In the genomic region with DNA sequence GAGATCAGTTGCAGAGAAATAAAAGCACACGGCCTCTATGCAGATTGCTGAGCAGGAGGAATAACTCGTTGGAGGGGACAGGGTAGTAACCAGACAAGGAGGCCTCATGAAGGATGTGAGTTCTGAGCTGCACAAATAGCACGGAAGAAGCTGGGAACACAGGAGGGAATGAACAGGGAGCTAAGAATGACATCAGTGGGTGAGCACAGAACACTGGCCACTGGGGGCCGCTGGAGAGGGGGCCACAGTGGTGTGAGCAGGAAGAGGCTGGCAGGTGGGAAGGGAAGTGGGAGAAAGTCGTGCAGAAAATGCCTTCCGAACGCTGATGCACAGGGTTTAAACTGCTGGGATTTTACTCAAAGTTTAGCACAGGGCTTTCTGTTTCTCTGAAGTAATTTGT, we compare ENCODE assay signal across 1 cellular context.
TF ChIP-seq lines count a peak whose summit lies in the region.

No MANE protein-coding gene starts in this region.

TF ChIP-seq in WTC11, 78 proteins besides CTCF, POLR2A, EP300 and RAD21 (continued from another document):
- TF ChIP-seq SMAD3 (CRISPR knock-in tag; IDR thresholded peaks at IDR 0.05; ENCODE audit: borderline replicate concordance): no peak
- TF ChIP-seq, protein P1, sequence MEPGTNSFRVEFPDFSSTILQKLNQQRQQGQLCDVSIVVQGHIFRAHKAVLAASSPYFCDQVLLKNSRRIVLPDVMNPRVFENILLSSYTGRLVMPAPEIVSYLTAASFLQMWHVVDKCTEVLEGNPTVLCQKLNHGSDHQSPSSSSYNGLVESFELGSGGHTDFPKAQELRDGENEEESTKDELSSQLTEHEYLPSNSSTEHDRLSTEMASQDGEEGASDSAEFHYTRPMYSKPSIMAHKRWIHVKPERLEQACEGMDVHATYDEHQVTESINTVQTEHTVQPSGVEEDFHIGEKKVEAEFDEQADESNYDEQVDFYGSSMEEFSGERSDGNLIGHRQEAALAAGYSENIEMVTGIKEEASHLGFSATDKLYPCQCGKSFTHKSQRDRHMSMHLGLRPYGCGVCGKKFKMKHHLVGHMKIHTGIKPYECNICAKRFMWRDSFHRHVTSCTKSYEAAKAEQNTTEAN (CRISPR knock-in tag; IDR thresholded peaks at IDR 0.05): no peak
- no peak for TF ChIP-seq CBFB (CRISPR knock-in tag; IDR thresholded peaks at IDR 0.05; ENCODE audit: low read depth)
- TF ChIP-seq GTF2I (CRISPR knock-in tag; conservative IDR thresholded peaks at IDR 0.05): no peak
